ENCODE assay signal across 11 cellular contexts in genomic region chr6:11080296-11080695, GRCh38. TPM values are rescaled to one million over a fixed set of nuclear protein-coding genes. Genes with fewer than 3 reads are reported as not detected.
"Had no signal": no experiment of that assay in that cellular context is flagged by ENCODE, and none has a peak within 500 bp of the region (broad histone marks: within the 10 kb centered on the region; RNA-seq: fewer than 3 reads in every experiment).

No MANE protein-coding gene starts in this region.

- H2AFZ ChIP-seq: GM23248 had no signal

- DNase-seq: GM23248, GOT3, H7, HFFc6, KBM-7 had no signal

- H3K27ac ChIP-seq: GM23248 had no signal

- H3K4me1 ChIP-seq: HAP-1 had no signal

- H3K4me3 ChIP-seq: GM23248, HAP-1 had no signal

- H3K9ac ChIP-seq: GM23248 had no signal

- H3K9me3 ChIP-seq: HAP-1 had no signal

- ATAC-seq: HCT116 had no signal

- H3K36me3 ChIP-seq: HAP-1 had no signal

- FAIRE-seq: HTR-8/SVneo had no signal

RNA-seq across cellular contexts. Expression of gene ERVFRD-1, which starts 31.2 kb away (rescaled TPM):
- total RNA-seq: GM23248, H4, H7, HFFc6, HT-29 had no signal
- polyA plus RNA-seq: IgD-negative memory B cell had no signal

RNA-seq across cellular contexts. Expression of gene ELOVL2, which starts 36.2 kb away (rescaled TPM):
- total RNA-seq: HT-29 had no signal
- polyA plus RNA-seq: IgD-negative memory B cell had no signal
